8 cellular contexts compared by ENCODE assay signal in genomic region chr5:151757233-151758140, GRCh38. TPM values are rescaled to one million over a fixed set of nuclear protein-coding genes. Genes with fewer than 3 reads are reported as not detected.
DNase-seq lines count a peak whose midpoint lies in the region; ATAC-seq and TF ChIP-seq lines count a peak whose summit lies in the region.

No MANE protein-coding gene starts in this region.

- H4K20me1 ChIP-seq in BLaER1: 0 out of 2 replicates have a peak, but pooled peaks cover 12% of the 10 kb centered on the region
- no peaks in the 10 kb centered on the region for H4K20me1 ChIP-seq in OCI-LY1 (ENCODE audit: insufficient read depth, low read length)

- H3K27ac ChIP-seq in BLaER1: peak overlapping the region; percentile 82
- no peak overlapping the region for H3K27ac ChIP-seq in OCI-LY1 (ENCODE audit: low read depth, low read length, poor library complexity, severe bottlenecking)
- H3K27ac ChIP-seq in adrenal gland: peak overlapping the region in 3 of 5 donors; percentile 85 to 92 (median 91)

- H3K9ac ChIP-seq in BLaER1 (peak overlapping the region; percentile 90), OCI-LY1 (ENCODE audit: low read length) (peak overlapping the region; percentile 85)

- no peaks in the 10 kb centered on the region for H3F3A ChIP-seq in OCI-LY1 (ENCODE audit: insufficient read depth, low read length)

- DNase-seq in adrenal gland (peak in 3 of 7 donors; percentile 33 to 62 (median 37)), islet precursor cell (peak; percentile 47), SKM-1 treated with dmso at 0.1 percent for 144 hours (lab: John Stamatoyannopoulos, UW; ENCODE audit: unreplicated experiment) (no peak)
- peak; percentile 24 to 42 for DNase-seq in stimulated activated CD4-positive, alpha-beta T cell treated with anti-CD3 and anti-CD28 coated beads, Interleukin-4, amount 100 ng/mL, for 4 hours

- H3K9me2 ChIP-seq in OCI-LY1 (ENCODE audit: low read depth, low read length): no peaks in the 10 kb centered on the region

- H3K4me3 ChIP-seq in BLaER1: peak overlapping the region; percentile 89
- H3K4me3 ChIP-seq in OCI-LY1 (ENCODE audit: low read depth, low read length, poor library complexity, severe bottlenecking): peak overlapping the region; percentile 79
- peak overlapping the region in 3 of 4 donors; percentile 65 to 93 (median 79) for H3K4me3 ChIP-seq in adrenal gland

- WGBS in adrenal gland, 4 donors: 5 to 19% (median 14%) methylated on average over 5 to 9 of the region's 9 CpGs

- H3K27me3 ChIP-seq in BLaER1: no peaks in the 10 kb centered on the region
- H3K27me3 ChIP-seq in OCI-LY1 (ENCODE audit: insufficient read depth, low read length): no peaks in the 10 kb centered on the region
- H3K27me3 ChIP-seq in adrenal gland: no peaks in the 10 kb centered on the region

- H3K4me1 ChIP-seq in BLaER1 (peaks cover 28% of the 10 kb centered on the region), OCI-LY1 (ENCODE audit: insufficient read depth, low read length, severe bottlenecking) (peaks cover 36% of the 10 kb centered on the region), adrenal gland (replicated peaks in 1 of 2) (peaks cover 7 to 24% of the 10 kb centered on the region in 2 donors)

- peak; percentile 10 for ATAC-seq in GM21423 (IDR thresholded peaks at IDR 0.05; ENCODE audit: unreplicated experiment)
- no peak for ATAC-seq in HG03139 (IDR thresholded peaks at IDR 0.05; ENCODE audit: unreplicated experiment)

- H3K9me3 ChIP-seq in BLaER1: no peaks in the 10 kb centered on the region
- H3K9me3 ChIP-seq in OCI-LY1 (ENCODE audit: low read length): no peaks in the 10 kb centered on the region
- no peaks in the 10 kb centered on the region for H3K9me3 ChIP-seq in adrenal gland (replicated peaks in 1 of 3)

- no peak for TF ChIP-seq CTCF in OCI-LY1 (IDR thresholded peaks at IDR 0.05; ENCODE audit: low read length)
- no peak for TF ChIP-seq CTCF in adrenal gland (IDR thresholded peaks at IDR 0.05)

- H3K4me2 ChIP-seq in BLaER1 (peak overlapping the region; percentile 96), OCI-LY1 (ENCODE audit: low read length) (peak overlapping the region; percentile 86)

- 0 out of 2 replicates have a peak, but pooled peaks cover 7% of the 10 kb centered on the region for H3K79me2 ChIP-seq in OCI-LY1 (ENCODE audit: insufficient read depth, low read length)

- intact Hi-C loops in adrenal gland (cut with DNase I): no loop called here

- H3K36me3 ChIP-seq in BLaER1 (peaks cover 18% of the 10 kb centered on the region), OCI-LY1 (ENCODE audit: insufficient read depth, low read length) (peaks cover 11% of the 10 kb centered on the region; the same call in 1 of the 2 replicates), adrenal gland (replicated peaks in 1 of 2) (no peaks in the 10 kb centered on the region)

- H2AFZ ChIP-seq in OCI-LY1 (ENCODE audit: low read length): no peak overlapping the region

- no peak for TF ChIP-seq POLR2A in adrenal gland (IDR thresholded peaks at IDR 0.05)

RNA-seq across cellular contexts. Expression of gene ATOX1, which starts 0.9 kb away (rescaled TPM):
- total RNA-seq in adrenal gland: 100 to 1,000 TPM in 7 of 8 donors, 10 to 100 TPM in 1; 97.5 to 291 (median 137) TPM
- polyA plus RNA-seq in adrenal gland: 100 to 1,000 TPM; 125 to 213 (median 136) TPM

RNA-seq across cellular contexts. Expression of gene G3BP1, which starts 14.3 kb away (rescaled TPM):
- total RNA-seq in adrenal gland: 100 to 1,000 TPM in 5 of 8 donors, 10 to 100 TPM in 3; 61.4 to 167 (median 135) TPM
- 10 to 100 TPM; 11.5 to 90.3 (median 13.0) TPM for polyA plus RNA-seq in adrenal gland
